In the genomic region with DNA sequence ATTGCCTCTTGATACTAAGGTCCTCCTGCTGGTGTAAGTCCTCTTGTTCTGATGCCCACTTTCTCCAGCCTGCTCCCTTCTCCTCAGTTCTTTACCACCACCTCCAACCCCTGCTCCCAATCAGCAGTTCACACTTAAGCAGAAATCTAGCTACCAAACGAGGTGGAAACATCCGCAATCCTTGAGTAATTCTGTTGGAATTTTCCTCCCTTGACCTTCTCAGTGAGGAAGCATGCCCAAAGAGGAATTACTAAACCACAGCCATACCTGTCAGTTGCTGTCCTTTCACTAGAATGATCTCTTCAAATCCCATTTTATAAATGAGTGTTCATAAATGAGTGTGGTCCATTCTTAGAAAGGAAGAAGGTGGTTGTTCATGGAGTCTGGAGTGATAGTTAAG, we compare ENCODE assay signal across 24 cellular contexts.
DNase-seq lines count a peak whose midpoint lies in the region; ATAC-seq and TF ChIP-seq lines count a peak whose summit lies in the region.
"Had no signal": no experiment of that assay in that cellular context is flagged by ENCODE, and none has a peak within 500 bp of the region (broad histone marks: within the 10 kb centered on the region; RNA-seq: fewer than 3 reads in every experiment).

No MANE protein-coding gene starts in this region.

- no peaks in the 10 kb centered on the region for H3K27me3 ChIP-seq in cardiac muscle cell
- H3K27me3 ChIP-seq in kidney epithelial cell (ENCODE audit: control insufficient read depth, insufficient read depth, low read length) = no peaks in the 10 kb centered on the region
- H3K27me3 ChIP-seq in aorta (ENCODE audit: control insufficient read depth in 1 of 2, insufficient read depth in 2 of 2, low read length in 1 of 2) = no peaks in the 10 kb centered on the region
- no peaks in the 10 kb centered on the region for H3K27me3 ChIP-seq in HAP-1 (ENCODE audit: low read depth)
- H3K27me3 ChIP-seq: esophagus squamous epithelium, suprapubic skin had no signal

- ATAC-seq in aorta (ENCODE audit: low FRiP score) = peak; percentile 26
- ATAC-seq: lower lobe of right lung had no signal

- TF ChIP-seq CTCF in cardiac muscle cell (IDR thresholded peaks at IDR 0.05; ENCODE audit: low read depth, low read length) = no peak
- no peak for TF ChIP-seq CTCF in astrocyte of the spinal cord (IDR thresholded peaks at IDR 0.05; ENCODE audit: low read depth, low read length)
- no peak for TF ChIP-seq CTCF in kidney epithelial cell (IDR thresholded peaks at IDR 0.05; ENCODE audit: insufficient read depth, low read length, poor library complexity, severe bottlenecking)

- H3K4me3 ChIP-seq in cardiac muscle cell = no peak overlapping the region
- H3K4me3 ChIP-seq in astrocyte of the spinal cord (ENCODE audit: low read depth, low read length) = no peak overlapping the region
- no peak overlapping the region for H3K4me3 ChIP-seq in kidney epithelial cell (ENCODE audit: low read depth, low read length)
- H3K4me3 ChIP-seq in aorta (ENCODE audit: low read length in 2 of 2) = no peak overlapping the region
- H3K4me3 ChIP-seq in HAP-1 = no peak overlapping the region
- H3K4me3 ChIP-seq: esophagus squamous epithelium, lower lobe of right lung, SK-N-MC, suprapubic skin had no signal

- H3K4me1 ChIP-seq in cardiac muscle cell (ENCODE audit: low read depth) (no peaks in the 10 kb centered on the region), aorta (ENCODE audit: control insufficient read depth in 1 of 2, insufficient read depth in 2 of 2, low read length in 2 of 2) (no peaks in the 10 kb centered on the region), HAP-1 (peaks cover 4% of the 10 kb centered on the region; the same call in 1 of the 2 replicates)
- H3K4me1 ChIP-seq: esophagus squamous epithelium, lower lobe of right lung, suprapubic skin had no signal

- intact Hi-C loops in cardiac septum (cut with DNase I) (no loop called here), aorta (cut with DNase I) (no loop called here)

- peak in 1 of 2 donors; percentile 2 for DNase-seq in cardiac muscle cell (ENCODE audit: low read depth in 1 of 2, low spot score in 1 of 2)
- DNase-seq in cardiac septum (ENCODE audit: low spot score) = no peak
- DNase-seq in astrocyte of the spinal cord (ENCODE audit: low read depth, low spot score) = peak; percentile 24
- DNase-seq in kidney epithelial cell (ENCODE audit: low read depth) = peak; percentile 60
- DNase-seq in aorta = no peak
- DNase-seq in AG08396 (ENCODE audit: low spot score) = no peak
- DNase-seq in HAP-1 (ENCODE audit: low spot score in 2 of 2) = no peak
- DNase-seq in DMS79 (lab: John Stamatoyannopoulos, UW) = no peak
- DNase-seq: 8988T; AML-193; anterior cingulate cortex; CD8-positive, alpha-beta memory T cell; effector CD8-positive, alpha-beta T cell; esophagus squamous epithelium; GDM1; islet precursor cell; lower lobe of right lung; NCI-H1092; NCI-H187 treated with DMSO at 0.1 percent for 48 hours; NCI-H526 treated with DMSO at 0.1 percent for 48 hours; RPMI8226; stimulated activated CD4-positive, alpha-beta T cell treated with anti-CD3 and anti-CD28 coated beads, Interleukin-4, amount 100 ng/mL, for 1 hour had no signal

- H3K9me3 ChIP-seq in cardiac muscle cell (ENCODE audit: low read depth) = no peaks in the 10 kb centered on the region
- no peaks in the 10 kb centered on the region for H3K9me3 ChIP-seq in aorta (ENCODE audit: control insufficient read depth, low read length)
- H3K9me3 ChIP-seq in HAP-1 = no peaks in the 10 kb centered on the region
- H3K9me3 ChIP-seq: esophagus squamous epithelium, lower lobe of right lung, suprapubic skin had no signal

- 70 to 80% methylated on average over 2 of the region's 2 CpGs for WGBS in aorta, 2 donors

- in situ Hi-C loops in astrocyte of the spinal cord (cut with HindIII; ENCODE audit: low sequenced_read_pairs) (no loop called here), HAP-1 (cut with MboI; ENCODE audit: low sequenced_read_pairs) (no loop called here)

- H3K36me3 ChIP-seq in cardiac muscle cell (no peaks in the 10 kb centered on the region), kidney epithelial cell (ENCODE audit: control insufficient read depth, insufficient read depth, low read length) (no peaks in the 10 kb centered on the region), aorta (ENCODE audit: control insufficient read depth in 1 of 2, insufficient read depth in 2 of 2, low read length in 1 of 2) (no peaks in the 10 kb centered on the region), HAP-1 (replicated peaks) (peaks cover 4% of the 10 kb centered on the region)
- H3K36me3 ChIP-seq: esophagus squamous epithelium, lower lobe of right lung, suprapubic skin had no signal

- H3K27ac ChIP-seq in cardiac muscle cell (peak overlapping the region; percentile 0), aorta (ENCODE audit: low read depth in 1 of 2, low read length in 2 of 2) (no peak overlapping the region)
- H3K27ac ChIP-seq: esophagus squamous epithelium, lower lobe of right lung, SK-N-MC, suprapubic skin had no signal

Comparison
In these comparisons a context has a peak if more than half of its experiments do, and no peak if none do; other contexts are left out.
1. DNase-seq: peak in astrocyte of the spinal cord (single experiment) and kidney epithelial cell (single experiment); none in cardiac septum (single experiment), aorta (0 of 2), AG08396 (single experiment), HAP-1 (0 of 2) and DMS79 (single experiment).